ENCODE assay signal across 13 cellular contexts in genomic region chr3:66376568-66376967, GRCh38.
DNase-seq lines count a peak whose midpoint lies in the region; ATAC-seq and TF ChIP-seq lines count a peak whose summit lies in the region.
"Had no signal": no experiment of that assay in that cellular context is flagged by ENCODE, and none has a peak within 500 bp of the region (broad histone marks: within the 10 kb centered on the region; RNA-seq: fewer than 3 reads in every experiment).

No MANE protein-coding gene starts in this region.

- 48% methylated on average over 2 of the region's 2 CpGs for WGBS in mesenchymal stem cell
- 79% methylated on average over 2 of the region's 2 CpGs for WGBS in suprapubic skin

- no peak overlapping the region for H2BK5ac ChIP-seq in mesenchymal stem cell (ENCODE audit: low read depth, low read length, poor library complexity, severe bottlenecking)

- no peaks in the 10 kb centered on the region for H3K9me3 ChIP-seq in KOPT-K1 (ENCODE audit: insufficient read depth, low read length, poor library complexity, severe bottlenecking)
- H3K9me3 ChIP-seq in mesenchymal stem cell (ENCODE audit: control insufficient read depth, low read length) = no peaks in the 10 kb centered on the region
- H3K9me3 ChIP-seq in suprapubic skin = no peaks in the 10 kb centered on the region
- H3K9me3 ChIP-seq: ovary had no signal

- peaks cover 12 to 15% of the 10 kb centered on the region in 2 donors for H3K4me1 Mint-ChIP-seq in natural killer cell

- H3K27ac Mint-ChIP-seq in natural killer cell = no peak overlapping the region
- H3K27ac Mint-ChIP-seq: T-helper 2 cell treated with Interferon-gamma antibody and Interleukin-4, amounts not matched to agents 5 μg/mL and 100 μg/mL, for 36 hours had no signal

- H3K27me3 ChIP-seq in mesenchymal stem cell (ENCODE audit: control insufficient read depth in 1 of 2, insufficient read depth in 1 of 2, low read length in 2 of 2) (no peaks in the 10 kb centered on the region), suprapubic skin (no peaks in the 10 kb centered on the region)
- H3K27me3 ChIP-seq: ovary had no signal

- H4K8ac ChIP-seq in mesenchymal stem cell (ENCODE audit: low read length) = no peak overlapping the region

- TF ChIP-seq POLR2A in suprapubic skin (IDR thresholded peaks at IDR 0.05) = no peak

- H2BK12ac ChIP-seq in mesenchymal stem cell (ENCODE audit: low read length in 2 of 2) = no peak overlapping the region

- TF ChIP-seq CTCF in AG10803 (conservative IDR thresholded peaks at IDR 0.05; ENCODE audit: low read length) (no peak), natural killer cell (IDR thresholded peaks at IDR 0.05) (no peak), suprapubic skin (IDR thresholded peaks at IDR 0.05) (no peak)

- no peak overlapping the region for H3K4me3 Mint-ChIP-seq in natural killer cell
- H3K4me3 Mint-ChIP-seq: T-helper 2 cell treated with Interferon-gamma antibody and Interleukin-4, amounts not matched to agents 5 μg/mL and 100 μg/mL, for 36 hours had no signal

- H3K36me3 Mint-ChIP-seq in natural killer cell = peaks cover 16% of the 10 kb centered on the region

- H3K14ac ChIP-seq in mesenchymal stem cell (ENCODE audit: low read length in 2 of 2) = no peak overlapping the region

- no peak overlapping the region for H3K4ac ChIP-seq in mesenchymal stem cell (ENCODE audit: low read depth in 1 of 2, low read length in 2 of 2)

- intact Hi-C loops in natural killer cell (cut with micrococcal nuclease) = no loop called here

- peak; percentile 45 for DNase-seq in AG10803 (ENCODE audit: low read depth)
- peak; percentile 80 for DNase-seq in dermis blood vessel endothelial cell
- peak; percentile 66 for DNase-seq in mesenchymal stem cell
- DNase-seq in natural killer cell = no peak
- DNase-seq in NCI-H526 treated with DMSO at 0.1 percent for 48 hours (lab: John Stamatoyannopoulos, UW) = no peak
- no peak for DNase-seq in suprapubic skin (ENCODE audit: low spot score in 2 of 2)
- DNase-seq in NCI-H526 (lab: John Stamatoyannopoulos, UW) = no peak
- DNase-seq: activated CD8-positive, alpha-beta memory T cell treated with anti-CD3 and anti-CD28 coated beads, Interleukin-2, amount 50 U/mL, for 48 hours; MM.1S; NCI-H69 had no signal

- no peak overlapping the region for H2AK5ac ChIP-seq in mesenchymal stem cell (ENCODE audit: low read length, severe bottlenecking)

- no peak overlapping the region for H2BK15ac ChIP-seq in mesenchymal stem cell (ENCODE audit: low read depth, poor library complexity, severe bottlenecking)

- no peak overlapping the region for H4K91ac ChIP-seq in mesenchymal stem cell (ENCODE audit: low read length)

- peak overlapping the region; percentile 63 for H3K27ac ChIP-seq in KOPT-K1 (ENCODE audit: low read depth, low read length, poor library complexity, severe bottlenecking)
- no peak overlapping the region for H3K27ac ChIP-seq in mesenchymal stem cell (ENCODE audit: low read length, poor library complexity, severe bottlenecking)
- no peak overlapping the region for H3K27ac ChIP-seq in suprapubic skin
- H3K27ac ChIP-seq: ovary had no signal

- peaks cover 5% of the 10 kb centered on the region for H3K4me1 ChIP-seq in mesenchymal stem cell (ENCODE audit: control insufficient read depth, insufficient read depth, low read depth, low read length)
- no peaks in the 10 kb centered on the region for H3K4me1 ChIP-seq in suprapubic skin

- no peak overlapping the region for H3K4me2 ChIP-seq in mesenchymal stem cell (ENCODE audit: low read length, poor library complexity, severe bottlenecking)

- no peak overlapping the region for H2AFZ ChIP-seq in mesenchymal stem cell (ENCODE audit: low read depth, low read length)

- TF ChIP-seq EP300 in suprapubic skin (IDR thresholded peaks at IDR 0.05) = no peak

- no peak overlapping the region for H3K18ac ChIP-seq in mesenchymal stem cell (ENCODE audit: low read depth in 1 of 2, low read length in 2 of 2)

- H3K36me3 ChIP-seq in KOPT-K1 (ENCODE audit: insufficient read depth, low read length) = peaks cover 34% of the 10 kb centered on the region
- H3K36me3 ChIP-seq in mesenchymal stem cell (ENCODE audit: control insufficient read depth in 1 of 2, insufficient read depth in 2 of 2, low read depth in 1 of 2, low read length in 2 of 2) = peaks cover 31 to 60% of the 10 kb centered on the region in 2 experiments
- peaks cover 66% of the 10 kb centered on the region for H3K36me3 ChIP-seq in suprapubic skin
- H3K36me3 ChIP-seq: ovary had no signal

- H3K9ac ChIP-seq in mesenchymal stem cell (ENCODE audit: low read length) = no peak overlapping the region

- H3K23ac ChIP-seq in mesenchymal stem cell (ENCODE audit: low read length in 2 of 2) = no peak overlapping the region

- no peak overlapping the region for H2BK120ac ChIP-seq in mesenchymal stem cell (ENCODE audit: low read depth, low read length)

- H3K4me3 ChIP-seq in AG10803 (ENCODE audit: low read length) = no peak overlapping the region
- no peak overlapping the region for H3K4me3 ChIP-seq in mesenchymal stem cell (ENCODE audit: insufficient read depth in 1 of 2, low read depth in 1 of 2, low read length in 2 of 2)
- H3K4me3 ChIP-seq in suprapubic skin = no peak overlapping the region
- H3K4me3 ChIP-seq: ovary had no signal

- peaks cover 21% of the 10 kb centered on the region for H3K79me1 ChIP-seq in mesenchymal stem cell (replicated peaks; ENCODE audit: low read length, poor library complexity, severe bottlenecking)

- no peak for ATAC-seq in natural killer cell

- H3K27me3 Mint-ChIP-seq in natural killer cell (ENCODE audit: low read depth in 2 of 2) = no peaks in the 10 kb centered on the region

- no peaks in the 10 kb centered on the region for H3K9me3 Mint-ChIP-seq in natural killer cell
- H3K9me3 Mint-ChIP-seq: T-helper 2 cell treated with Interferon-gamma antibody and Interleukin-4, amounts not matched to agents 5 μg/mL and 100 μg/mL, for 36 hours had no signal

Comparison
In these comparisons a context has a peak if more than half of its experiments do, and no peak if none do; other contexts are left out.
1. DNase-seq: peak in AG10803 (single experiment), dermis blood vessel endothelial cell (single experiment) and mesenchymal stem cell (single experiment); none in natural killer cell (single experiment), NCI-H526 treated with DMSO at 0.1 percent for 48 hours (single experiment), suprapubic skin (0 of 2) and NCI-H526 (0 of 2).